Comparison of ENCODE assay signal across 11 cellular contexts in the genomic region with DNA sequence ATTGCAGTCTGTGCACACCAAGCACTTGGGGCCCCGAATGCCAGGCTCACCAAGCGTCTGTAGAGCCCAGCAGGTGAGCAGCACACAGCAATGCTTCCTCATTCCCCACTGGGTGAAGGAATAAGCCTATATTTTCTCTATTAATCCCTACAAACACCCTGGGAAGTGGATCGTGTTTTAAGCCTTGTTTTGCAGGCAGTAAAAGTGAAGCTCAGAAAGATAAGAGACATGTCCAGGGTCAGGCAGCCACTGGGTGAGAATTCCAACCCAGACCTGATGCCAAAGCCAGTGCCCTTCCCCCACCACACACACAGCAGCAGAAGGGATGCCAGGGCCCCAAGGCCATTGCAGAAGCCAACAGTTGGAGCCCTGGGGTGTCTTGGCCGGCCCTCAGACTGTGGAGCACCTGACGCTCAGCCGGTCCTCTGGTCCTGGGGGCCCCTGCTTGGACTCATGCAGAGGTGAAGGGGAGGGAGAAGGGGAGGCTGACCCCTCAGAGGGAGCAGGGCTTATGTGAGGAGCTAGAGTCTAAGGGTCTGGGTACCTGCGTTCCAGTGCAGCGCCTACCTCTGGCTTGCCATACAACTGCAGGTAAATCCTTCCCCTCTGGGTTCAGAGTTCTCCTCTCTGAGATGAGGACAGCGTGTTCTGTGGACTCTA. TPM values are rescaled to one million over a fixed set of nuclear protein-coding genes. Genes with fewer than 3 reads are reported as not detected.
A peak's percentile ranks its signal among the peaks of the same experiment; 100 is the strongest.
DNase-seq lines count a peak whose midpoint lies in the region; ATAC-seq and TF ChIP-seq lines count a peak whose summit lies in the region.
"Had no signal": no experiment of that assay in that cellular context is flagged by ENCODE, and none has a peak within 500 bp of the region (broad histone marks: within the 10 kb centered on the region; RNA-seq: fewer than 3 reads in every experiment).

No MANE protein-coding gene starts in this region.

- ATAC-seq in right lobe of liver = peak; percentile 36 to 61 (median 59)
- no peak for ATAC-seq in GM18909 (IDR thresholded peaks at IDR 0.05; ENCODE audit: poor library complexity, unreplicated experiment)
- no peak for ATAC-seq in HG02642 (IDR thresholded peaks at IDR 0.05; ENCODE audit: poor library complexity, unreplicated experiment)

- intact Hi-C loops in right lobe of liver (cut with DNase I) = no loop called here

- no peak overlapping the region for H3K27ac Mint-ChIP-seq in endothelial cell (ENCODE audit: unreplicated experiment)

- H3K9me3 ChIP-seq in right lobe of liver = no peaks in the 10 kb centered on the region

- no peak overlapping the region for H3K4me3 Mint-ChIP-seq in endothelial cell (ENCODE audit: unreplicated experiment)

- no peak for TF ChIP-seq POLR2A in right lobe of liver (IDR thresholded peaks at IDR 0.05)

- H3K4me1 Mint-ChIP-seq in endothelial cell (ENCODE audit: unreplicated experiment) = peaks cover 12% of the 10 kb centered on the region

- TF ChIP-seq CTCF in AG10803 (conservative IDR thresholded peaks at IDR 0.05; ENCODE audit: low read length) (0 out of 2 replicates have a peak, but pooled peaks have one; percentile 11), endothelial cell (IDR thresholded peaks at IDR 0.05; ENCODE audit: unreplicated experiment) (peak; percentile 31), right lobe of liver (IDR thresholded peaks at IDR 0.05) (peak; percentile 13 to 53 (median 48))

- 34% methylated on average over 4 of the region's 9 CpGs for WGBS in right lobe of liver (ENCODE audit: insufficient coverage, low coverage, low lambda C conversion rate, missing lambda C conversion rate)

- peak overlapping the region in 2 of 3 donors; percentile 68 to 85 for H3K27ac ChIP-seq in right lobe of liver
- H3K27ac ChIP-seq: KMS-11 had no signal

- no peaks in the 10 kb centered on the region for H3K9me3 Mint-ChIP-seq in endothelial cell (ENCODE audit: unreplicated experiment)

- DNase-seq in AG10803 (ENCODE audit: low read depth) (no peak), endothelial cell (ENCODE audit: low spot score) (no peak), right lobe of liver (peak; percentile 81 to 91 (median 90)), SW 1271 (lab: John Stamatoyannopoulos, UW) (no peak), RKO (ENCODE audit: low spot score) (no peak)
- DNase-seq: NCI-H2107; stimulated activated CD4-positive, alpha-beta T cell treated with anti-CD3 and anti-CD28 coated beads, Interleukin-4, amount 100 ng/mL, for 1 hour had no signal

- H3K27me3 ChIP-seq in right lobe of liver = no peaks in the 10 kb centered on the region

- peaks cover 2 to 82% (median 50%) of the 10 kb centered on the region in 4 donors for H3K4me1 ChIP-seq in right lobe of liver

- H3K4me3 ChIP-seq in AG10803 (ENCODE audit: low read length) = no peak overlapping the region
- no peak overlapping the region for H3K4me3 ChIP-seq in right lobe of liver

- TF ChIP-seq RAD21 in Ishikawa (IDR thresholded peaks at IDR 0.05; ENCODE audit: low read depth) = peak; percentile 20; the same call in 1 of the 2 replicates

- H3K36me3 ChIP-seq in right lobe of liver = no peaks in the 10 kb centered on the region

- H3K27me3 Mint-ChIP-seq in endothelial cell (ENCODE audit: unreplicated experiment) = peaks cover 5% of the 10 kb centered on the region

- peaks cover 4% of the 10 kb centered on the region for H3K36me3 Mint-ChIP-seq in endothelial cell (ENCODE audit: low read depth, unreplicated experiment)

- peak; percentile 28; the same call in 1 of the 2 replicates for TF ChIP-seq EP300 in Ishikawa (IDR thresholded peaks at IDR 0.05; ENCODE audit: borderline replicate concordance)

TF ChIP-seq in Ishikawa, 13 proteins besides CTCF, POLR2A, EP300 and RAD21:
- TF ChIP-seq, protein P1, sequence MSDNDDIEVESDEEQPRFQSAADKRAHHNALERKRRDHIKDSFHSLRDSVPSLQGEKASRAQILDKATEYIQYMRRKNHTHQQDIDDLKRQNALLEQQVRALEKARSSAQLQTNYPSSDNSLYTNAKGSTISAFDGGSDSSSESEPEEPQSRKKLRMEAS (IDR thresholded peaks at IDR 0.05) = no peak
- peak; percentile 59; the same call in 1 of the 2 replicates for TF ChIP-seq NFIC (IDR thresholded peaks at IDR 0.05)
- TF ChIP-seq TEAD4 (IDR thresholded peaks at IDR 0.05) = peak; percentile 42
- peak; percentile 31 for TF ChIP-seq TCF12 (IDR thresholded peaks at IDR 0.05; ENCODE audit: low read depth)

RNA-seq across cellular contexts. Expression of a gene that starts 26.3 kb away (rescaled TPM):
- 94.3 TPM for total RNA-seq in endothelial cell (ENCODE audit: unreplicated experiment)
- 10 to 100 TPM; 23.4 to 51.8 (median 35.6) TPM for total RNA-seq in right lobe of liver

RNA-seq across cellular contexts. Expression of a gene that starts 46.9 kb away (rescaled TPM):
- total RNA-seq in endothelial cell (ENCODE audit: unreplicated experiment) (12.0 TPM), right lobe of liver (under 1 TPM in 3 of 6 experiments, not detected in 3; 0.09 to 0.25 (median 0.12) TPM)

Comparison
In these comparisons a context has a peak if more than half of its experiments do, and no peak if none do; other contexts are left out.
1. DNase-seq: peak in right lobe of liver (3 of 3); none in AG10803 (single experiment), endothelial cell (single experiment), SW 1271 (0 of 2) and RKO (single experiment).
2. ATAC-seq: peak in right lobe of liver (4 of 4); none in GM18909 (single experiment) and HG02642 (single experiment).
3. RNA of a gene that starts 46.9 kb away (total RNA-seq): 12.0 TPM in endothelial cell (single experiment); 0.09 to 0.25 TPM in right lobe of liver; every median in the first group is over 10 times any median in the second.
4. Peak in every context shown above with its lines, with median percentiles within 50 percentile points of each other: CTCF ChIP-seq.